In genomic region chr6:83067448-83068413, GRCh38 we compare ENCODE assay signal across 8 cellular contexts. TPM values are rescaled to one million over a fixed set of nuclear protein-coding genes. Genes with fewer than 3 reads are reported as not detected.
DNase-seq lines count a peak whose midpoint lies in the region; ATAC-seq, FAIRE-seq and TF ChIP-seq lines count a peak whose summit lies in the region.

A gene with protein sequence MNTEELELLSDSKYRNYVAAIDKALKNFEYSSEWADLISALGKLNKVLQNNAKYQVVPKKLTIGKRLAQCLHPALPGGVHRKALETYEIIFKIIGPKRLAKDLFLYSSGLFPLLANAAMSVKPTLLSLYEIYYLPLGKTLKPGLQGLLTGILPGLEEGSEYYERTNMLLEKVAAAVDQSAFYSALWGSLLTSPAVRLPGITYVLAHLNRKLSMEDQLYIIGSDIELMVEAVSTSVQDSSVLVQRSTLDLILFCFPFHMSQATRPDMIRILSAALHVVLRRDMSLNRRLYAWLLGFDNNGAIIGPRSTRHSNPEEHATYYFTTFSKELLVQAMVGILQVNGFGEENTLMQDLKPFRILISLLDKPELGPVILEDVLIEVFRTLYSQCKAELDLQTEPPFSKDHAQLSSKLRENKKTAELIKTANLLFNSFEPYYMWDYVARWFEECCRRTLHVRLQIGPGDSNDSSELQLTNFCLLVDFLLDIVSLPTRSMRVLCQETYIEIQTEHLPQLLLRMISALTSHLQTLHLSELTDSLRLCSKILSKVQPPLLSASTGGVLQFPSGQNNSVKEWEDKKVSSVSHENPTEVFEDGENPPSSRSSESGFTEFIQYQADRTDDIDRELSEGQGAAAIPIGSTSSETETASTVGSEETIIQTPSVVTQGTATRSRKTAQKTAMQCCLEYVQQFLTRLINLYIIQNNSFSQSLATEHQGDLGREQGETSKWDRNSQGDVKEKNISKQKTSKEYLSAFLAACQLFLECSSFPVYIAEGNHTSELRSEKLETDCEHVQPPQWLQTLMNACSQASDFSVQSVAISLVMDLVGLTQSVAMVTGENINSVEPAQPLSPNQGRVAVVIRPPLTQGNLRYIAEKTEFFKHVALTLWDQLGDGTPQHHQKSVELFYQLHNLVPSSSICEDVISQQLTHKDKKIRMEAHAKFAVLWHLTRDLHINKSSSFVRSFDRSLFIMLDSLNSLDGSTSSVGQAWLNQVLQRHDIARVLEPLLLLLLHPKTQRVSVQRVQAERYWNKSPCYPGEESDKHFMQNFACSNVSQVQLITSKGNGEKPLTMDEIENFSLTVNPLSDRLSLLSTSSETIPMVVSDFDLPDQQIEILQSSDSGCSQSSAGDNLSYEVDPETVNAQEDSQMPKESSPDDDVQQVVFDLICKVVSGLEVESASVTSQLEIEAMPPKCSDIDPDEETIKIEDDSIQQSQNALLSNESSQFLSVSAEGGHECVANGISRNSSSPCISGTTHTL (N-terminal part only) (plus strand): TSS chr6:83067671. CDS start chr6:83096978, 29,307 bp downstream.

- H3K27me3 ChIP-seq in WERI-Rb-1 (ENCODE audit: insufficient read depth, low read depth, severe bottlenecking) = no peaks in the 10 kb centered on the region
- H3K27me3 ChIP-seq in bronchial epithelial cell (ENCODE audit: control insufficient read depth, insufficient read depth, low read length) = no peaks in the 10 kb centered on the region
- H3K27me3 ChIP-seq in small intestine (ENCODE audit: control insufficient read depth in 2 of 2, insufficient read depth in 2 of 2, low read length in 2 of 2) = no peaks in the 10 kb centered on the region

- DNase-seq in AG08396 (ENCODE audit: low spot score) (peak; percentile 95), NCI-H2227 (lab: John Stamatoyannopoulos, UW; ENCODE audit: unreplicated experiment) (peak; percentile 96), WERI-Rb-1 (peak; percentile 95), bronchial epithelial cell (ENCODE audit: low read depth) (peak; percentile 86), iPS-NIHi11 (ENCODE audit: low spot score) (peak; percentile 90), small intestine (peak; percentile 94)

- ATAC-seq in GM18907 (IDR thresholded peaks at IDR 0.05; ENCODE audit: unreplicated experiment) (peak; percentile 90), HG03159 (IDR thresholded peaks at IDR 0.05; ENCODE audit: unreplicated experiment) (peak; percentile 81)

- WGBS in small intestine, 3 donors = 0 to 1% (median 0%) methylated on average over 68 to 77 of the region's 77 CpGs

- H3K9me3 ChIP-seq in WERI-Rb-1 (ENCODE audit: severe bottlenecking) = no peaks in the 10 kb centered on the region
- H3K9me3 ChIP-seq in small intestine (ENCODE audit: control insufficient read depth, low read depth) = no peaks in the 10 kb centered on the region

- no peak for FAIRE-seq in bronchial epithelial cell (lab: Jason Lieb, UNC)
- peak; percentile 77 for FAIRE-seq in small intestine (lab: Jason Lieb, UNC)

- H3K27ac ChIP-seq in WERI-Rb-1 (peak within 1 kb of the TSS; percentile 75), small intestine (ENCODE audit: low read depth in 1 of 2, low read length in 1 of 2) (peak within 1 kb of the TSS; percentile 96)

- H3K4me3 ChIP-seq in WERI-Rb-1 (ENCODE audit: low read depth, low read length) = peak within 1 kb of the TSS; percentile 87
- H3K4me3 ChIP-seq in bronchial epithelial cell (ENCODE audit: low read depth, low read length) = peak within 1 kb of the TSS; percentile 83
- peak within 1 kb of the TSS; percentile 72 to 89 for H3K4me3 ChIP-seq in small intestine (ENCODE audit: low read depth in 1 of 2, low read length in 2 of 2)

- H3K36me3 ChIP-seq in WERI-Rb-1 = peaks cover 2% of the 10 kb centered on the region; the same call in 1 of the 2 replicates
- no peaks in the 10 kb centered on the region for H3K36me3 ChIP-seq in bronchial epithelial cell (ENCODE audit: control insufficient read depth, insufficient read depth, low read length)
- H3K36me3 ChIP-seq in small intestine (ENCODE audit: control insufficient read depth in 2 of 2, insufficient read depth in 2 of 2, low read length in 2 of 2) = no peaks in the 10 kb centered on the region

- TF ChIP-seq CTCF in WERI-Rb-1 (IDR thresholded peaks at IDR 0.05; ENCODE audit: low read depth, low read length) (peak; percentile 82), bronchial epithelial cell (IDR thresholded peaks at IDR 0.05; ENCODE audit: insufficient read depth, low read length, severe bottlenecking) (peak; percentile 92)

- peaks cover 0 to 2% of the 10 kb centered on the region in 2 donors for H3K4me1 ChIP-seq in small intestine (ENCODE audit: control insufficient read depth in 2 of 2, insufficient read depth in 1 of 2, low read depth in 1 of 2, low read length in 1 of 2)

RNA-seq across cellular contexts. Expression of the gene that starts here (rescaled TPM):
- total RNA-seq in bronchial epithelial cell = 29.5 and 35.2 TPM in 2 replicates
- polyA plus RNA-seq in small intestine = 10 to 100 TPM in 1 of 3 donors, 1 to 10 TPM in 2; 5.9 to 11.2 (median 7.4) TPM

Comparison
In these comparisons a context has a peak if more than half of its experiments do, and no peak if none do; other contexts are left out.
1. Peak in every context shown above with its lines: DNase-seq, ATAC-seq, H3K4me3 ChIP-seq and H3K27ac ChIP-seq.